18 cellular contexts compared by ENCODE assay signal in the genomic region with DNA sequence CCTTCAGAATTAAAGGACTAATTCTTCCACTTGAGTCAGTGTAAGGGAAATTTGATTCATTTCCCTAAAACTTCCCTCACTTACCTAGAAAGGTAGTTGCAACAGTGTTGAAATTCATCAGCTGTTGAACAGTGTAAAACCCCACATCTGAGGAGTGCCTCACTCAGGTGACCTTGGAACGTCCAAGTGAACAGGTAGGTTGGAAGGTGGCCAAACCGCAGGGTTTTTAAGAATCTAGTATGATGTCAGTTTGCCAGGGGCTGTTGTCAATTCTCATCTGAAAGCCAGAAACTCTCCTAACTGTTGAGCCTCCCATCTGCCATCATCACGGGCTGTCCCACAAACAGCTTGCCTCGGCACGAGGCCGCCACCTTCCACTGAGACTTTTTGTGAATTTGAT.
DNase-seq lines count a peak whose midpoint lies in the region; ATAC-seq lines count a peak whose summit lies in the region.
"Had no signal": no experiment of that assay in that cellular context is flagged by ENCODE, and none has a peak within 500 bp of the region (broad histone marks: within the 10 kb centered on the region; RNA-seq: fewer than 3 reads in every experiment).

No MANE protein-coding gene starts in this region.

- no peaks in the 10 kb centered on the region for H3K4me1 ChIP-seq in naive thymus-derived CD4-positive, alpha-beta T cell (ENCODE audit: control insufficient read depth in 2 of 2, insufficient read depth in 2 of 2, low read length in 2 of 2)

- no peaks in the 10 kb centered on the region for H3K36me3 ChIP-seq in naive thymus-derived CD4-positive, alpha-beta T cell (ENCODE audit: control insufficient read depth in 2 of 3, insufficient read depth in 3 of 3, low read length in 3 of 3)
- H3K36me3 ChIP-seq: neural progenitor cell, thoracic aorta had no signal

- peak; percentile 45 for ATAC-seq in esophagus mucosa
- ATAC-seq in naive thymus-derived CD4-positive, alpha-beta T cell: no peak
- ATAC-seq in GM19023 (IDR thresholded peaks at IDR 0.05; ENCODE audit: unreplicated experiment): no peak
- ATAC-seq: activated naive CD8-positive, alpha-beta T cell treated with anti-CD3 and anti-CD28 coated beads, Interleukin-2, amount 50 U/mL, for 24 hours; activated T-cell treated with anti-CD3 and anti-CD28 coated beads, Interleukin-2, amount 50 U/mL, for 4 hours had no signal

- H3K4me3 Mint-ChIP-seq in naive thymus-derived CD4-positive, alpha-beta T cell: no peak overlapping the region
- H3K4me3 Mint-ChIP-seq: activated naive CD8-positive, alpha-beta T cell treated with anti-CD3 and anti-CD28 coated beads, Interleukin-2, amount 50 U/mL, for 24 hours; activated T-cell treated with anti-CD3 and anti-CD28 coated beads, Interleukin-2, amount 50 U/mL, for 4 hours; endodermal cell; memory B cell; neural progenitor cell had no signal

- DNase-seq in NCI-H748 (lab: John Stamatoyannopoulos, UW; ENCODE audit: unreplicated experiment) (peak; percentile 13), NCI-H748 treated with DMSO at 0.1 percent for 48 hours (lab: John Stamatoyannopoulos, UW) (no peak), NCI-H510A (lab: John Stamatoyannopoulos, UW) (peak; percentile 59)
- no peak for DNase-seq in naive thymus-derived CD4-positive, alpha-beta T cell
- DNase-seq in activated naive CD4-positive, alpha-beta T cell treated with Interleukin-2 at 50 U/mL for 16 hours: no peak
- DNase-seq in activated effector memory CD4-positive, alpha-beta T cell treated with anti-CD3 and anti-CD28 coated beads, Interleukin-2, amount 50 U/mL, for 16 hours: no peak
- DNase-seq: activated CD4-positive, alpha-beta T cell treated with anti-CD3 and anti-CD28 coated beads, Interleukin-2, amount 50 U/mL, for 4 hours; activated naive CD8-positive, alpha-beta T cell treated with anti-CD3 and anti-CD28 coated beads, Interleukin-2, amount 50 U/mL, for 24 hours; activated T-cell treated with anti-CD3 and anti-CD28 coated beads, Interleukin-2, amount 50 U/mL, for 4 hours; cerebellar nuclear complex; H7; stimulated activated CD4-positive, alpha-beta T cell treated with anti-CD3 and anti-CD28 coated beads, Interleukin-2, amount 100 ng/mL, for 24 hours had no signal

- no peak overlapping the region for H3K27ac Mint-ChIP-seq in naive thymus-derived CD4-positive, alpha-beta T cell
- H3K27ac Mint-ChIP-seq: activated naive CD8-positive, alpha-beta T cell treated with anti-CD3 and anti-CD28 coated beads, Interleukin-2, amount 50 U/mL, for 24 hours; endodermal cell; memory B cell; neural progenitor cell had no signal

- H3K4me1 Mint-ChIP-seq in naive thymus-derived CD4-positive, alpha-beta T cell: no peaks in the 10 kb centered on the region
- H3K4me1 Mint-ChIP-seq: activated naive CD8-positive, alpha-beta T cell treated with anti-CD3 and anti-CD28 coated beads, Interleukin-2, amount 50 U/mL, for 24 hours; memory B cell had no signal

- no peaks in the 10 kb centered on the region for H3K9me3 ChIP-seq in naive thymus-derived CD4-positive, alpha-beta T cell (ENCODE audit: control insufficient read depth in 2 of 3, low read length in 3 of 3)
- H3K9me3 ChIP-seq: thoracic aorta had no signal

- CTCF ChIA-PET in naive thymus-derived CD4-positive, alpha-beta T cell (lab: Charles Lee): no interaction called here

- H3K27me3 ChIP-seq in naive thymus-derived CD4-positive, alpha-beta T cell (ENCODE audit: control insufficient read depth in 2 of 2, insufficient read depth in 2 of 2, low read length in 2 of 2): peaks cover 0 to 4% of the 10 kb centered on the region in 2 donors

- H3K36me3 Mint-ChIP-seq in naive thymus-derived CD4-positive, alpha-beta T cell: peaks cover 0 to 3% (median 0%) of the 10 kb centered on the region in 5 donors
- H3K36me3 Mint-ChIP-seq: memory B cell, neural progenitor cell had no signal

- peaks cover 41 to 68% (median 63%) of the 10 kb centered on the region in 5 donors for H3K27me3 Mint-ChIP-seq in naive thymus-derived CD4-positive, alpha-beta T cell

- POLR2A ChIA-PET in naive thymus-derived CD4-positive, alpha-beta T cell (lab: Charles Lee): no interaction called here

- H3K9me3 Mint-ChIP-seq in naive thymus-derived CD4-positive, alpha-beta T cell: peaks cover 0 to 1% (median 0%) of the 10 kb centered on the region in 11 donors
- H3K9me3 Mint-ChIP-seq: activated naive CD8-positive, alpha-beta T cell treated with anti-CD3 and anti-CD28 coated beads, Interleukin-2, amount 50 U/mL, for 24 hours; activated T-cell treated with anti-CD3 and anti-CD28 coated beads, Interleukin-2, amount 50 U/mL, for 4 hours; endodermal cell; memory B cell; neural progenitor cell had no signal

- H3K27ac ChIP-seq in naive thymus-derived CD4-positive, alpha-beta T cell (ENCODE audit: low read depth, low read length): no peak overlapping the region
- H3K27ac ChIP-seq: neural progenitor cell had no signal

- no peak overlapping the region for H3K4me3 ChIP-seq in naive thymus-derived CD4-positive, alpha-beta T cell (ENCODE audit: low read length)
- H3K4me3 ChIP-seq: neural progenitor cell, thoracic aorta had no signal

- intact Hi-C loops in naive thymus-derived CD4-positive, alpha-beta T cell (cut with micrococcal nuclease): no loop called here

Comparison
In these comparisons a context has a peak if more than half of its experiments do, and no peak if none do; other contexts are left out.
1. DNase-seq: peak in NCI-H748 (single experiment) and NCI-H510A (single experiment); none in NCI-H748 treated with DMSO at 0.1 percent for 48 hours (single experiment), naive thymus-derived CD4-positive, alpha-beta T cell (0 of 9), activated naive CD4-positive, alpha-beta T cell treated with Interleukin-2 at 50 U/mL for 16 hours (single experiment) and activated effector memory CD4-positive, alpha-beta T cell treated with anti-CD3 and anti-CD28 coated beads, Interleukin-2, amount 50 U/mL, for 16 hours (single experiment).